Comparison of ENCODE assay signal across 8 cellular contexts in the genomic region with DNA sequence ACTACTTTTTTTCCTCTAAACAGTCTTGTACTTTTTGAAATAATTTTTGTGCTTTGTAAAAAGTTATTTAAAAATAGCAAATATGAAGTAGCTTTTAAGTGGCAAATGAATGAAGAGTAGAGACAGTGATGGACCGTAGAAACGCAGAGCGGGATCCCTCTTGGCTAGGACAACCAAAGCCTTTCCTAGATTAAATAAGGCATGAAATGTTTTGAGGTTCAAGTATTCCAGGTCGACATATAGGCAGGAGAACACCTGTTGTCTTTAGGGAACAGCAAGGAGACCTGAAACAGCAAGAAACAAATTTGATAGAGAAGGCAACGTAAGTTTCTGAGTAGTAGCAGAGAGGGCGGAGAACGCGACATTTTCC. TPM values are rescaled to one million over a fixed set of nuclear protein-coding genes. Genes with fewer than 3 reads are reported as not detected.
DNase-seq lines count a peak whose midpoint lies in the region; ATAC-seq and TF ChIP-seq lines count a peak whose summit lies in the region.

No MANE protein-coding gene starts in this region.

- H3K27me3 ChIP-seq in DOHH2 (ENCODE audit: control insufficient read depth, low read length) (no peaks in the 10 kb centered on the region), RWPE2 (ENCODE audit: insufficient read depth, poor library complexity, severe bottlenecking) (no peaks in the 10 kb centered on the region), esophagus squamous epithelium (no peaks in the 10 kb centered on the region), trophoblast cell (ENCODE audit: insufficient read depth, low read length) (no peaks in the 10 kb centered on the region)

- H3K4me2 ChIP-seq in DOHH2 (ENCODE audit: low read length) (peak overlapping the region; percentile 87), trophoblast cell (ENCODE audit: low read length) (peak overlapping the region; percentile 81)

- H3K27ac ChIP-seq in DOHH2 (ENCODE audit: low read depth, low read length) = peak overlapping the region; percentile 65
- peak overlapping the region; percentile 90 for H3K27ac ChIP-seq in RWPE2 (ENCODE audit: poor library complexity, severe bottlenecking)
- H3K27ac ChIP-seq in esophagus squamous epithelium = peak overlapping the region; percentile 94 to 99 (median 97)
- no peak overlapping the region for H3K27ac ChIP-seq in trophoblast cell (ENCODE audit: low read depth, low read length)

- ATAC-seq in RWPE2 (ENCODE audit: low read depth) (no peak), HG03280 (IDR thresholded peaks at IDR 0.05; ENCODE audit: unreplicated experiment) (no peak)

- H4K12ac ChIP-seq in trophoblast cell (ENCODE audit: low read depth, low read length) = no peak overlapping the region

- no peak for DNase-seq in RWPE2 (ENCODE audit: low spot score)
- no peak for DNase-seq in esophagus squamous epithelium (lab: John Stamatoyannopoulos, UW)
- DNase-seq in trophoblast cell = no peak
- no peak for DNase-seq in KBM-7
- no peak for DNase-seq in activated gamma-delta T cell (lab: John Stamatoyannopoulos, UW)
- DNase-seq in A172 (ENCODE audit: low spot score) = no peak

- no peak overlapping the region for H2BK120ac ChIP-seq in trophoblast cell (ENCODE audit: insufficient read depth, low read length, poor library complexity)

- H3K4me1 ChIP-seq in DOHH2 (ENCODE audit: control insufficient read depth, low read length) = peaks cover 28% of the 10 kb centered on the region
- peaks cover 30% of the 10 kb centered on the region for H3K4me1 ChIP-seq in RWPE2 (ENCODE audit: insufficient read depth, poor library complexity, severe bottlenecking)
- peaks cover 28 to 54% (median 32%) of the 10 kb centered on the region in 3 donors for H3K4me1 ChIP-seq in esophagus squamous epithelium
- H3K4me1 ChIP-seq in trophoblast cell (ENCODE audit: control insufficient read depth in 1 of 2, insufficient read depth in 2 of 2, low read length in 2 of 2) = peaks cover 12 to 13% of the 10 kb centered on the region in 2 experiments

- H2BK5ac ChIP-seq in trophoblast cell (ENCODE audit: low read depth, low read length, poor library complexity) = no peak overlapping the region

- WGBS in esophagus squamous epithelium, 2 donors = 15 to 19% methylated on average over 8 of the region's 8 CpGs
- no CpG with 5 or more reads among the region's 8 CpGs for WGBS in trophoblast cell (ENCODE audit: extremely low coverage, insufficient coverage, insufficient read length)

- TF ChIP-seq POLR2A in esophagus squamous epithelium (IDR thresholded peaks at IDR 0.05) = no peak

- H3K36me3 ChIP-seq in DOHH2 (ENCODE audit: control insufficient read depth, low read length) = peaks cover 42% of the 10 kb centered on the region
- H3K36me3 ChIP-seq in RWPE2 (ENCODE audit: low read depth) = peaks cover 20% of the 10 kb centered on the region
- H3K36me3 ChIP-seq in esophagus squamous epithelium = no peaks in the 10 kb centered on the region
- no peaks in the 10 kb centered on the region for H3K36me3 ChIP-seq in trophoblast cell (ENCODE audit: control insufficient read depth in 1 of 2, insufficient read depth in 2 of 2, low read length in 2 of 2)

- no peak overlapping the region for H3K14ac ChIP-seq in trophoblast cell (ENCODE audit: low read length)

- no peak overlapping the region for H3K9ac ChIP-seq in trophoblast cell (ENCODE audit: low read length)

- no peak overlapping the region for H3K23ac ChIP-seq in trophoblast cell (ENCODE audit: low read length)

- H2BK12ac ChIP-seq in trophoblast cell (ENCODE audit: low read length) = no peak overlapping the region

- H3K9me2 ChIP-seq in DOHH2 (replicated peaks; ENCODE audit: control insufficient read depth, low read length) = no peaks in the 10 kb centered on the region

- intact Hi-C loops in esophagus squamous epithelium (cut with DNase I) = no loop called here

- no peak overlapping the region for H3K18ac ChIP-seq in trophoblast cell (ENCODE audit: low read length)

- in situ Hi-C loops in KBM-7 (cut with MboI; ENCODE audit: low pct_unique_long_range_greater_than_20kb, low sequenced_read_pairs) = no loop called here

- TF ChIP-seq CTCF in DOHH2 (IDR thresholded peaks at IDR 0.05; ENCODE audit: low read depth, low read length, poor library complexity, severe bottlenecking) (no peak), RWPE2 (IDR thresholded peaks at IDR 0.05; ENCODE audit: poor library complexity, severe bottlenecking) (no peak), esophagus squamous epithelium (IDR thresholded peaks at IDR 0.05) (no peak)

- H3F3A ChIP-seq in DOHH2 (ENCODE audit: control insufficient read depth, insufficient read depth) = no peaks in the 10 kb centered on the region

- H4K20me1 ChIP-seq in DOHH2 (ENCODE audit: control insufficient read depth, insufficient read depth, low read depth, low read length) = peaks cover 12% of the 10 kb centered on the region; the same call in 1 of the 2 replicates

- peak overlapping the region; percentile 6 for H4K8ac ChIP-seq in trophoblast cell (ENCODE audit: low read depth, low read length)

- peak overlapping the region; percentile 93 for H3K4me3 ChIP-seq in DOHH2 (ENCODE audit: low read length)
- H3K4me3 ChIP-seq in RWPE2 (ENCODE audit: severe bottlenecking) = peak overlapping the region; percentile 84
- peak overlapping the region; percentile 86 to 99 (median 98) for H3K4me3 ChIP-seq in esophagus squamous epithelium
- no peak overlapping the region for H3K4me3 ChIP-seq in trophoblast cell (ENCODE audit: low read depth, low read length)

- peak overlapping the region; percentile 14 for H2AFZ ChIP-seq in trophoblast cell (ENCODE audit: insufficient read depth, low read length, poor library complexity)

- H3K79me2 ChIP-seq in DOHH2 (ENCODE audit: control insufficient read depth, low read length) (peaks cover 51% of the 10 kb centered on the region), trophoblast cell (ENCODE audit: control insufficient read depth, insufficient read depth, low read length, poor library complexity) (peaks cover 28% of the 10 kb centered on the region)

- no peak overlapping the region for H4K91ac ChIP-seq in trophoblast cell (ENCODE audit: low read depth, low read length)

- peaks cover 15% of the 10 kb centered on the region for H3K79me1 ChIP-seq in trophoblast cell (ENCODE audit: low read length)

- H2AK5ac ChIP-seq in trophoblast cell (ENCODE audit: low read length) = no peak overlapping the region

- H3K4ac ChIP-seq in trophoblast cell (ENCODE audit: low read depth, low read length) = no peak overlapping the region

- no peaks in the 10 kb centered on the region for H3K9me3 ChIP-seq in DOHH2 (ENCODE audit: control insufficient read depth, insufficient read depth, low read length)
- H3K9me3 ChIP-seq in RWPE2 (ENCODE audit: severe bottlenecking) = no peaks in the 10 kb centered on the region
- no peaks in the 10 kb centered on the region for H3K9me3 ChIP-seq in esophagus squamous epithelium
- H3K9me3 ChIP-seq in trophoblast cell (ENCODE audit: insufficient read depth, low read depth, low read length) = no peaks in the 10 kb centered on the region

RNA-seq across cellular contexts. Expression of a gene that starts 0.7 kb away (rescaled TPM):
- 10 to 100 TPM; 10.5 to 29.9 (median 27.2) TPM for total RNA-seq in esophagus squamous epithelium
- 41.1 and 41.5 TPM in 2 replicates for polyA plus RNA-seq in trophoblast cell (2013)
- total RNA-seq in A172 (2014; rRNA removed; shearing (Covaris generic)) = 26.0 and 28.9 TPM in 2 replicates

RNA-seq across cellular contexts. Expression of a gene that starts 12.0 kb away (rescaled TPM):
- 10 to 100 TPM; 26.2 to 54.0 (median 27.3) TPM for total RNA-seq in esophagus squamous epithelium
- 69.8 and 70.9 TPM in 2 replicates for polyA plus RNA-seq in trophoblast cell (2013)
- 27.3 and 29.0 TPM in 2 replicates for total RNA-seq in A172 (2014; rRNA removed; shearing (Covaris generic))

RNA-seq across cellular contexts. Expression of a gene that starts 20.0 kb away (rescaled TPM):
- total RNA-seq in esophagus squamous epithelium = 10 to 100 TPM; 38.6 to 90.6 (median 83.4) TPM
- polyA plus RNA-seq in trophoblast cell (2013) = 106 and 114 TPM in 2 replicates
- total RNA-seq in A172 (2014; rRNA removed; shearing (Covaris generic)) = 77.2 and 87.7 TPM in 2 replicates
